Comparison of ENCODE assay signal across 13 cellular contexts in the genomic region with DNA sequence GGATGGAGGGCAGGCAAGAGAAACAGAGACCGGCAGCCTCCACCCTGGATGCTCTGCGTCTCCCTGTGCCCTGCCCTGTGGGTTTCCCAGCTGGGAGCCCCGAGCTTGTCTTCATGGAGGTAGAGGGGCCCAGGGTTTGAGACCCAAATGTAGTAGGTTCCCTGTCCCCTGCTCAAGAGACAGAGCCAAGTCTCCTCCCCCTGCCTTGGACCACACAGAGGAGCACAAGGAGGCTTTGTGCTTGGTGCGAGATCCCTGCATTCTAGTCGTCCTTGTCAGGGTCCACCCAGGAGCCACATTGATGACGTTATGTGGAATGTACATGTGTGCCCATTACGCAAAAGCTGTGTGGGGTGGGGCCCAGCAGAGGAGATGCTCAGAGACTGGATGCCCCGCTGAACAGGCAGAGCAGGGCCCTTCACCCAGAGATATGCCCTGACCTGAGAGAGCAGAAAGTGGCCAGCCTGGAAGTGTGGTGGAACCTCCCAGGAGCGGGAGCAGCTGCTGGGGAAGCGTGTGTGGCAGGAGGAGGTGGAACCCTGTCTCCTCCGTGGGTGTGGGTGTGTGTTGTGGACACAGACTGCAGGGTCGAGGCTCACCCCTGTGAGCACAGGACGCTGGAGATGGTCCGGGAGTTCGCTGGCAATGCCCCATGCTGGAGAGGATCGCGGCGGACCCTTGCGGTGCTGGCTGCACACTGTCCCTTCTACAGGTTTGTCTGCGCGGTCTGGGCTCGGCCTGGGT. TPM values are rescaled to one million over a fixed set of nuclear protein-coding genes. Genes with fewer than 3 reads are reported as not detected.
"Had no signal": no experiment of that assay in that cellular context is flagged by ENCODE, and none has a peak within 500 bp of the region (broad histone marks: within the 10 kb centered on the region; RNA-seq: fewer than 3 reads in every experiment).

No MANE protein-coding gene starts in this region.

- H3K4me3 Mint-ChIP-seq: activated CD4-positive, alpha-beta T cell treated with anti-CD3 and anti-CD28 coated beads, Interleukin-2, amount 10 ng/mL, durations not matched to agents 7 days and 5 days; activated naive CD4-positive, alpha-beta T cell treated with anti-CD3 and anti-CD28 coated beads for 36 hours; activated T-helper 1 cell treated with anti-CD3 and anti-CD28 coated beads, Interleukin-12 subunit alpha, Interleukin-12 subunit beta, Interleukin-2, Interleukin-4 antibody, amounts not matched to agents 30 ng/mL and 10 ng/mL and 1 ng/mL, durations not matched to agents 14 hours and 24 hours and 36 hours; memory B cell; natural killer cell treated with Interleukin-12 subunit alpha and Interleukin-12 subunit beta and Interleukin-15 and Interleukin-18, amount 100 ng/mL, for 72 hours had no signal

- DNase-seq: activated CD4-positive, alpha-beta T cell treated with anti-CD3 and anti-CD28 coated beads, Interleukin-2, amount 10 ng/mL, durations not matched to agents 7 days and 5 days; activated CD8-positive, alpha-beta memory T cell treated with anti-CD3 and anti-CD28 coated beads for 24 hours; activated naive CD4-positive, alpha-beta T cell treated with anti-CD3 and anti-CD28 coated beads for 36 hours; adrenal gland; left ventricle myocardium superior; psoas muscle; right lobe of liver; T-helper 9 cell; trophoblast cell had no signal

- H3K27ac Mint-ChIP-seq: activated CD4-positive, alpha-beta T cell treated with anti-CD3 and anti-CD28 coated beads, Interleukin-2, amount 10 ng/mL, durations not matched to agents 7 days and 5 days; activated naive CD4-positive, alpha-beta T cell treated with anti-CD3 and anti-CD28 coated beads for 36 hours; activated T-helper 1 cell treated with anti-CD3 and anti-CD28 coated beads, Interleukin-12 subunit alpha, Interleukin-12 subunit beta, Interleukin-2, Interleukin-4 antibody, amounts not matched to agents 30 ng/mL and 10 ng/mL and 1 ng/mL, durations not matched to agents 14 hours and 24 hours and 36 hours; memory B cell; natural killer cell treated with Interleukin-12 subunit alpha and Interleukin-12 subunit beta and Interleukin-15 and Interleukin-18, amount 100 ng/mL, for 72 hours had no signal

- H3K36me3 Mint-ChIP-seq: memory B cell; natural killer cell treated with Interleukin-12 subunit alpha and Interleukin-12 subunit beta and Interleukin-15 and Interleukin-18, amount 100 ng/mL, for 72 hours had no signal

- H3K4me1 Mint-ChIP-seq: activated CD4-positive, alpha-beta T cell treated with anti-CD3 and anti-CD28 coated beads, Interleukin-2, amount 10 ng/mL, durations not matched to agents 7 days and 5 days; memory B cell had no signal

- H3K9me3 Mint-ChIP-seq: activated CD4-positive, alpha-beta T cell treated with anti-CD3 and anti-CD28 coated beads, Interleukin-2, amount 10 ng/mL, durations not matched to agents 7 days and 5 days; activated naive CD4-positive, alpha-beta T cell treated with anti-CD3 and anti-CD28 coated beads for 36 hours; activated T-helper 1 cell treated with anti-CD3 and anti-CD28 coated beads, Interleukin-12 subunit alpha, Interleukin-12 subunit beta, Interleukin-2, Interleukin-4 antibody, amounts not matched to agents 30 ng/mL and 10 ng/mL and 1 ng/mL, durations not matched to agents 14 hours and 24 hours and 36 hours; natural killer cell treated with Interleukin-12 subunit alpha and Interleukin-12 subunit beta and Interleukin-15 and Interleukin-18, amount 100 ng/mL, for 72 hours had no signal

RNA-seq across cellular contexts. Expression of a gene that starts 39.3 kb away (rescaled TPM):
- total RNA-seq: activated CD4-positive, alpha-beta T cell treated with anti-CD3 and anti-CD28 coated beads, Interleukin-2, amount 10 ng/mL, durations not matched to agents 7 days and 5 days; activated naive CD4-positive, alpha-beta T cell treated with anti-CD3 and anti-CD28 coated beads for 36 hours; activated T-helper 1 cell treated with anti-CD3 and anti-CD28 coated beads, Interleukin-12 subunit alpha, Interleukin-12 subunit beta, Interleukin-2, Interleukin-4 antibody, amounts not matched to agents 30 ng/mL and 10 ng/mL and 1 ng/mL, durations not matched to agents 14 hours and 24 hours and 36 hours; cardiac muscle cell; left ventricle myocardium superior; natural killer cell treated with Interleukin-12 subunit alpha and Interleukin-12 subunit beta and Interleukin-15 and Interleukin-18, amount 100 ng/mL, for 72 hours; psoas muscle had no signal
